Comparison of ENCODE assay signal across 1 cellular context in the genomic region with DNA sequence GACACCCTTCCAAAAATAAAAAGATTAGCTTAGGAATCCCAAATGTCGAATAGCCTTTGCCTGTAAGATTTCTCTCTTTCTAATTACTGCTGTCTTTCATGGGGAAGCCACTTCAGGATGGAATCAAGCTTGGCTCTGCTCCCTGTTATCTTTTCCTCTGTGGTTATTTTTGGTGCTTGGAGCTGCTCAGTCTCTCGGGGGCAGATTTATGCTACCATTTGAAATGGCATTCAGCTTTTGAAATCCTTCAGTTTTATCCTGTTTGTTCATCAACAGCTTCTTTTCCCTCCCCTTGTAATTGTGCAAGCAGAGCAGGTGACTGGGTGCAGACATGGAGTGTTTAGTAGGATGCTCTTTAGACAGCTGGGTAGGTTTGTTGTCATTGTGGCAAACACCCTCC.
A peak's percentile ranks its signal among the peaks of the same experiment; 100 is the strongest.
TF ChIP-seq lines count a peak whose summit lies in the region.

No MANE protein-coding gene starts in this region.

TF ChIP-seq in IMR-90, 13 proteins besides CTCF, POLR2A, EP300 and RAD21:
- TF ChIP-seq MAFK (IDR thresholded peaks at IDR 0.05; ENCODE audit: low read depth, low read length) (no peak), CEBPB (IDR thresholded peaks at IDR 0.05; ENCODE audit: low read depth, low read length) (peak; percentile 20; the same call in 1 of the 2 replicates)
TF ChIP-seq in IMR-90: peak in this region for 1.
